In genomic region chrX:71627588-71628404, GRCh38 we compare ENCODE assay signal across 1 cellular context.
TF ChIP-seq lines count a peak whose summit lies in the region.

No MANE protein-coding gene starts in this region.

TF ChIP-seq in GM12878, 131 proteins besides CTCF, POLR2A, EP300 and RAD21 (continued from another document):
- TF ChIP-seq ATF2 (IDR thresholded peaks at IDR 0.05; ENCODE audit: low read length) (no peak), CREM (IDR thresholded peaks at IDR 0.05; ENCODE audit: low read depth) (no peak), IRF5 (IDR thresholded peaks at IDR 0.05; ENCODE audit: borderline replicate concordance) (no peak), FOXK2 (IDR thresholded peaks at IDR 0.05) (no peak), BHLHE40 (IDR thresholded peaks at IDR 0.05; ENCODE audit: borderline replicate concordance in 1 of 2, low read depth in 2 of 2, low read length in 1 of 2) (no peak), CREB1 (IDR thresholded peaks at IDR 0.05; ENCODE audit: low read depth) (no peak), USF1 (IDR thresholded peaks at IDR 0.05; ENCODE audit: borderline replicate concordance, extremely low read length, insufficient read depth, low read depth, low read length) (no peak), STAT1 (conservative IDR thresholded peaks at IDR 0.05) (no peak), LARP7 (IDR thresholded peaks at IDR 0.05) (no peak), BCLAF1 (IDR thresholded peaks at IDR 0.05) (no peak), NFXL1 (IDR thresholded peaks at IDR 0.05; ENCODE audit: borderline replicate concordance) (no peak), RFX5 (IDR thresholded peaks at IDR 0.05; ENCODE audit: low read depth, low read length) (no peak)
- TF ChIP-seq, protein P1, sequence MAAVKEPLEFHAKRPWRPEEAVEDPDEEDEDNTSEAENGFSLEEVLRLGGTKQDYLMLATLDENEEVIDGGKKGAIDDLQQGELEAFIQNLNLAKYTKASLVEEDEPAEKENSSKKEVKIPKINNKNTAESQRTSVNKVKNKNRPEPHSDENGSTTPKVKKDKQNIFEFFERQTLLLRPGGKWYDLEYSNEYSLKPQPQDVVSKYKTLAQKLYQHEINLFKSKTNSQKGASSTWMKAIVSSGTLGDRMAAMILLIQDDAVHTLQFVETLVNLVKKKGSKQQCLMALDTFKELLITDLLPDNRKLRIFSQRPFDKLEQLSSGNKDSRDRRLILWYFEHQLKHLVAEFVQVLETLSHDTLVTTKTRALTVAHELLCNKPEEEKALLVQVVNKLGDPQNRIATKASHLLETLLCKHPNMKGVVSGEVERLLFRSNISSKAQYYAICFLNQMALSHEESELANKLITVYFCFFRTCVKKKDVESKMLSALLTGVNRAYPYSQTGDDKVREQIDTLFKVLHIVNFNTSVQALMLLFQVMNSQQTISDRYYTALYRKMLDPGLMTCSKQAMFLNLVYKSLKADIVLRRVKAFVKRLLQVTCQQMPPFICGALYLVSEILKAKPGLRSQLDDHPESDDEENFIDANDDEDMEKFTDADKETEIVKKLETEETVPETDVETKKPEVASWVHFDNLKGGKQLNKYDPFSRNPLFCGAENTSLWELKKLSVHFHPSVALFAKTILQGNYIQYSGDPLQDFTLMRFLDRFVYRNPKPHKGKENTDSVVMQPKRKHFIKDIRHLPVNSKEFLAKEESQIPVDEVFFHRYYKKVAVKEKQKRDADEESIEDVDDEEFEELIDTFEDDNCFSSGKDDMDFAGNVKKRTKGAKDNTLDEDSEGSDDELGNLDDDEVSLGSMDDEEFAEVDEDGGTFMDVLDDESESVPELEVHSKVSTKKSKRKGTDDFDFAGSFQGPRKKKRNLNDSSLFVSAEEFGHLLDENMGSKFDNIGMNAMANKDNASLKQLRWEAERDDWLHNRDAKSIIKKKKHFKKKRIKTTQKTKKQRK (IDR thresholded peaks at IDR 0.05; ENCODE audit: low read depth, low read length), result no peak
